Comparison of ENCODE assay signal across 21 cellular contexts in the genomic region with DNA sequence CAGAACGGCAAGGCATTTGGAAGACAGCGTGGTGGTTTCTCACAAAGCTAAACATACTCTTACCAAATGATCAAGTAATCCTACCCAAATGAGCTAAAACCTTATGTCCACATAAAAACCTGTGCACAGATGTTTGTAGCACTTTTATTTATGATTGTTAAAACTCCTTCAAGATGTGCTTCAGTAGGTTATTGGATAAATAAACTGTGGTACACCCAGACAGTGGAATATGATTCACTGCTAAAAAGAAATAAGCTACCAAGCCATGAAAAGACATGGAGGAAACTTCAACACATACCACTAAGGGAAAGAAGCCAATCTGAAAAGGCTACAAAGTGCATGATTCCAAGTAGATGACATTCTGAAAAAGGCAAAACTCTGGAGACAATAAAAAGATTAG.
"Had no signal": no experiment of that assay in that cellular context is flagged by ENCODE, and none has a peak within 500 bp of the region (broad histone marks: within the 10 kb centered on the region; RNA-seq: fewer than 3 reads in every experiment).

No MANE protein-coding gene starts in this region.

- H3K36me3 ChIP-seq: brain microvascular endothelial cell, cardiac muscle cell had no signal

- DNase-seq: activated CD4-positive, alpha-beta memory T cell treated with anti-CD3 and anti-CD28 coated beads for 36 hours; activated CD4-positive, alpha-beta T cell treated with anti-CD3 and anti-CD28 coated beads, Interleukin-2, amount 10 ng/mL, durations not matched to agents 7 days and 5 days; activated CD4-positive, CD25-positive, alpha-beta regulatory T cell; activated CD8-positive, alpha-beta memory T cell treated with anti-CD3 and anti-CD28 coated beads for 24 hours; activated gamma-delta T cell; activated naive CD4-positive, alpha-beta T cell treated with anti-CD3 and anti-CD28 coated beads for 36 hours; activated T-cell treated with anti-CD3 and anti-CD28 coated beads, Interleukin-2, amount 50 U/mL, for 4 hours; amygdala; brain microvascular endothelial cell; NCI-H1048; NCI-H146; NCI-H187 treated with DMSO at 0.1 percent for 48 hours; NCI-H2171; NCI-H2227 treated with DMSO at 0.1 percent for 48 hours; NCI-H446 treated with DMSO at 0.1 percent for 48 hours; NCI-H526 treated with DMSO at 0.1 percent for 48 hours; NCI-H82; SIG-M5; T-helper 1 cell had no signal

- H3K4me3 ChIP-seq: cardiac muscle cell had no signal

- ATAC-seq: activated T-cell treated with anti-CD3 and anti-CD28 coated beads, Interleukin-2, amount 50 U/mL, for 4 hours had no signal

- H3K27me3 ChIP-seq: brain microvascular endothelial cell had no signal

- H3K27ac ChIP-seq: brain microvascular endothelial cell, cardiac muscle cell, VCaP had no signal
